In the genomic region with DNA sequence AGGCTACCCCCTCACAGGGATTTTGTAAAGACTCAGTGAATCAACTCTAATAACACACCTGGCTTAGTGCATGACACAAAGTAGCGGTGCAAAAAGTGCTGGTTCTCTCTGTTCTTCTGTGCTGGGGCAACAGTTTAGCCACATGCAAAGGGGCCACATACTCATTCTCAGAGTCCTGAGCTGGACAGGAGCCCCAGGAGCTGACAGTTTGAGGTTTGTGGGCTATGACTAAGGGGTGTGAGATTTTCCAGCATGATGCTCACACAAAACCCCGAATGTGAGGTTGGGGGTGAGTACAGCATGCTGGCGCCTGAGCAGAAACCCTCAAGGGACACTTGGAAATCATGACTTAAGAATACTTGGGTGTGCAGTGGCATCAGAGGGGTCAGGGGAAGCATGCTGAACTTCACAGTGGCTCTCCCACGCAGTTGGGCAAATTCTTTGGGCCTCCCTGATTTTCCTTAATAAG, we compare ENCODE assay signal across 9 cellular contexts. TPM values are rescaled to one million over a fixed set of nuclear protein-coding genes. Genes with fewer than 3 reads are reported as not detected.
A peak's percentile ranks its signal among the peaks of the same experiment; 100 is the strongest.
DNase-seq lines count a peak whose midpoint lies in the region; ATAC-seq and TF ChIP-seq lines count a peak whose summit lies in the region.
"Had no signal": no experiment of that assay in that cellular context is flagged by ENCODE, and none has a peak within 500 bp of the region (broad histone marks: within the 10 kb centered on the region; RNA-seq: fewer than 3 reads in every experiment).

No MANE protein-coding gene starts in this region.

- H3K27me3 Mint-ChIP-seq in CD4-positive, alpha-beta memory T cell = peaks cover 1 to 2% of the 10 kb centered on the region in 2 donors
- H3K27me3 Mint-ChIP-seq in T-cell = peaks cover 7 to 8% of the 10 kb centered on the region in 2 donors

- H3K36me3 ChIP-seq in GM06990 (ENCODE audit: control insufficient read depth, insufficient read depth, low read length) (no peaks in the 10 kb centered on the region), colonic mucosa (no peaks in the 10 kb centered on the region)
- no peaks in the 10 kb centered on the region for H3K36me3 ChIP-seq in CD4-positive, alpha-beta memory T cell (ENCODE audit: insufficient read depth, low read length)

- H3K36me3 Mint-ChIP-seq in CD4-positive, alpha-beta memory T cell = no peaks in the 10 kb centered on the region
- no peaks in the 10 kb centered on the region for H3K36me3 Mint-ChIP-seq in T-cell
- H3K36me3 Mint-ChIP-seq: IgD-negative memory B cell had no signal

- H3K4me3 ChIP-seq in GM06990 (replicated peaks; ENCODE audit: low read depth, low read length) (no peak overlapping the region), fibroblast of mammary gland (ENCODE audit: control insufficient read depth, low read depth, low read length) (no peak overlapping the region), colonic mucosa (no peak overlapping the region)
- no peak overlapping the region for H3K4me3 ChIP-seq in CD4-positive, alpha-beta memory T cell (ENCODE audit: low read length in 2 of 2)

- POLR2A ChIA-PET in CD4-positive, alpha-beta memory T cell (lab: Charles Lee; ENCODE audit: partially characterized antibody) = no interaction called here
- POLR2A ChIA-PET in T-cell (lab: Charles Lee) = no interaction called here

- H3K4me1 ChIP-seq in colonic mucosa = no peaks in the 10 kb centered on the region
- H3K4me1 ChIP-seq in CD4-positive, alpha-beta memory T cell (ENCODE audit: insufficient read depth, low read length) = no peaks in the 10 kb centered on the region

- ATAC-seq in GM21515 (IDR thresholded peaks at IDR 0.05; ENCODE audit: unreplicated experiment) = peak; percentile 77
- no peak for ATAC-seq in HG02970 (IDR thresholded peaks at IDR 0.05; ENCODE audit: low FRiP score, unreplicated experiment)
- no peak for ATAC-seq in T-cell (replicated peaks in 1 of 4)

- intact Hi-C loops in colonic mucosa (cut with DNase I) = no loop called here
- intact Hi-C loops in CD4-positive, alpha-beta memory T cell (cut with micrococcal nuclease) = no loop called here

- DNase-seq in GM06990 (ENCODE audit: extremely low read depth, insufficient read length) = peak; percentile 24
- DNase-seq in HS-5 (ENCODE audit: low read depth) = peak; percentile 88
- peak; percentile 97 for DNase-seq in fibroblast of mammary gland (ENCODE audit: low read depth)
- DNase-seq in colonic mucosa = no peak
- no peak for DNase-seq in CD4-positive, alpha-beta memory T cell
- DNase-seq in T-cell = no peak

- no peak overlapping the region for H3K27ac ChIP-seq in colonic mucosa
- no peak overlapping the region for H3K27ac ChIP-seq in CD4-positive, alpha-beta memory T cell (ENCODE audit: low read depth, low read length)

- no peak overlapping the region for H3K4me3 Mint-ChIP-seq in CD4-positive, alpha-beta memory T cell
- no peak overlapping the region for H3K4me3 Mint-ChIP-seq in T-cell
- H3K4me3 Mint-ChIP-seq: IgD-negative memory B cell had no signal

- no peaks in the 10 kb centered on the region for H3K9me3 Mint-ChIP-seq in CD4-positive, alpha-beta memory T cell
- peaks cover 0 to 4% (median 0%) of the 10 kb centered on the region in 3 donors for H3K9me3 Mint-ChIP-seq in T-cell

- TF ChIP-seq CTCF in GM06990 (IDR thresholded peaks at IDR 0.05; ENCODE audit: insufficient read depth, low read length, poor library complexity, severe bottlenecking) (no peak), fibroblast of mammary gland (conservative IDR thresholded peaks at IDR 0.05; ENCODE audit: control insufficient read depth, insufficient read depth, low read depth, low read length) (no peak), colonic mucosa (IDR thresholded peaks at IDR 0.05) (no peak)

- H3K27me3 ChIP-seq in GM06990 (replicated peaks; ENCODE audit: control insufficient read depth, insufficient read depth, low read length) (no peaks in the 10 kb centered on the region), colonic mucosa (no peaks in the 10 kb centered on the region)
- H3K27me3 ChIP-seq in CD4-positive, alpha-beta memory T cell (ENCODE audit: insufficient read depth, low read length) = no peaks in the 10 kb centered on the region

- no peak overlapping the region for H3K9ac ChIP-seq in colonic mucosa (ENCODE audit: low read depth in 2 of 2, low read length in 2 of 2)

- CTCF ChIA-PET in CD4-positive, alpha-beta memory T cell (lab: Charles Lee; ENCODE audit: partially characterized antibody) = no interaction called here
- CTCF ChIA-PET in T-cell (lab: Charles Lee) = no interaction called here

- no peaks in the 10 kb centered on the region for H3K4me1 Mint-ChIP-seq in CD4-positive, alpha-beta memory T cell
- no peaks in the 10 kb centered on the region for H3K4me1 Mint-ChIP-seq in T-cell
- H3K4me1 Mint-ChIP-seq: IgD-negative memory B cell had no signal

- no peaks in the 10 kb centered on the region for H3K9me3 ChIP-seq in colonic mucosa
- H3K9me3 ChIP-seq in CD4-positive, alpha-beta memory T cell (ENCODE audit: control insufficient read depth in 1 of 2, low read length in 2 of 2) = no peaks in the 10 kb centered on the region

- no peak overlapping the region for H3K27ac Mint-ChIP-seq in CD4-positive, alpha-beta memory T cell
- H3K27ac Mint-ChIP-seq in T-cell = no peak overlapping the region
- H3K27ac Mint-ChIP-seq: IgD-negative memory B cell had no signal

RNA-seq across cellular contexts. Expression of a gene that starts 31.1 kb away (rescaled TPM):
- under 1 TPM; 0.11 to 0.59 TPM for total RNA-seq in colonic mucosa
- 1 to 10 TPM in 1 of 2 experiments, under 1 TPM in 1; 0.64 to 1.5 TPM for total RNA-seq in CD4-positive, alpha-beta memory T cell
- polyA plus RNA-seq in CD4-positive, alpha-beta memory T cell = not detected
- total RNA-seq in T-cell = 1 to 10 TPM in 3 of 5 donors, under 1 TPM in 2; 0.76 to 1.7 (median 1.2) TPM
- polyA plus RNA-seq: IgD-negative memory B cell had no signal

Comparison
In these comparisons a context has a peak if more than half of its experiments do, and no peak if none do; other contexts are left out.
1. DNase-seq: peak in GM06990 (single experiment), HS-5 (single experiment) and fibroblast of mammary gland (single experiment); none in colonic mucosa (single experiment), CD4-positive, alpha-beta memory T cell (0 of 5) and T-cell (0 of 34).